Comparison of ENCODE assay signal across 19 cellular contexts in the genomic region with DNA sequence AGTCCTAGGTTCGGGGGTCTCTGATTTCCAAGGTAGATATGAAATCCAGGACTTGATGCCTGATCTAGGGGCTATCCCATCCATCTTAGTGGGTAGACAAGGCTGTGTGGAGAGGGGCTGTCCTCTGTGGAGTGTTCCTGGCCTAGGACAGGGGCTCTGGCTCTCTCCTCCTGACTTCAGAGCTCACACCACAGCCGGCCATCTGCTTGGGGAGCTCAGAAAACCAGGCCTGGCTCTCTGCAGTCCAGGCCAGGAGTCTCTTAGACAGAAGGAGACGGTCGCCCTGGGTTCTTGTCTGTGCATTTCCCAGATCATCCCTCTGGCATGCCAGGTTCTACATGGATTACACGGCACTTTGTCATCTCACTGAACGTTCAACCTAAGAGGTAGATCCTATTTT. TPM values are rescaled to one million over a fixed set of nuclear protein-coding genes. Genes with fewer than 3 reads are reported as not detected.
DNase-seq lines count a peak whose midpoint lies in the region; ATAC-seq and TF ChIP-seq lines count a peak whose summit lies in the region.
"Had no signal": no experiment of that assay in that cellular context is flagged by ENCODE, and none has a peak within 500 bp of the region (broad histone marks: within the 10 kb centered on the region; RNA-seq: fewer than 3 reads in every experiment).

No MANE protein-coding gene starts in this region.

- H4K91ac ChIP-seq in IMR-90 (ENCODE audit: insufficient read depth, low read depth, low read length): no peak overlapping the region

- H3K23ac ChIP-seq in IMR-90 (ENCODE audit: low read depth, low read length): no peak overlapping the region

- H3K27me3 Mint-ChIP-seq in osteocyte (ENCODE audit: unreplicated experiment): no peaks in the 10 kb centered on the region
- H3K27me3 Mint-ChIP-seq: B cell, IgD-negative memory B cell had no signal

- no peak overlapping the region for H2BK120ac ChIP-seq in IMR-90 (ENCODE audit: low read depth, low read length)

- H3K4me2 ChIP-seq in IMR-90 (ENCODE audit: low read depth, low read length): no peak overlapping the region

- H2AK5ac ChIP-seq in IMR-90 (ENCODE audit: low read depth, low read length): peak overlapping the region; percentile 25; the same call in 1 of the 2 replicates

- peak; percentile 1 for DNase-seq in Ammon's horn (ENCODE audit: low spot score)
- DNase-seq in IMR-90: peak; percentile 33
- peak; percentile 28 for DNase-seq in choroid plexus epithelial cell (ENCODE audit: low read depth)
- DNase-seq in osteocyte (ENCODE audit: extremely low spot score, unreplicated experiment): peak; percentile 49
- no peak for DNase-seq in stimulated activated CD4-positive, alpha-beta T cell treated with anti-CD3 and anti-CD28 coated beads, Interleukin-4, amount 100 ng/mL, for 4 hours
- DNase-seq in NCI-H2196 (lab: John Stamatoyannopoulos, UW; ENCODE audit: unreplicated experiment): no peak
- DNase-seq in GM13977 (ENCODE audit: low spot score): no peak
- no peak for DNase-seq in posterior vena cava (ENCODE audit: low spot score)
- DNase-seq: NCI-H510A had no signal

- H3K27me3 ChIP-seq in IMR-90 (ENCODE audit: control insufficient read depth, insufficient read depth, low read length): no peaks in the 10 kb centered on the region
- H3K27me3 ChIP-seq: heart right ventricle, Peyer's patch, SJSA1, tibial artery had no signal

- no peaks in the 10 kb centered on the region for H3K4me1 Mint-ChIP-seq in osteocyte (ENCODE audit: unreplicated experiment)

- H3K9me3 ChIP-seq in IMR-90 (ENCODE audit: control insufficient read depth, insufficient read depth, low read length): no peaks in the 10 kb centered on the region
- H3K9me3 ChIP-seq: heart right ventricle, left ventricle myocardium inferior, mucosa of descending colon, Peyer's patch, SJSA1, tibial artery had no signal

- H3K36me3 Mint-ChIP-seq in osteocyte (ENCODE audit: unreplicated experiment): peaks cover 6% of the 10 kb centered on the region
- H3K36me3 Mint-ChIP-seq: IgD-negative memory B cell had no signal

- TF ChIP-seq CTCF in IMR-90 (conservative IDR thresholded peaks at IDR 0.05; ENCODE audit: low read depth, low read length) (no peak), choroid plexus epithelial cell (conservative IDR thresholded peaks at IDR 0.05; ENCODE audit: low read depth, low read length) (no peak), osteocyte (IDR thresholded peaks at IDR 0.05) (no peak), GM13977 (IDR thresholded peaks at IDR 0.05; ENCODE audit: extremely low read depth, insufficient read depth, missing control alignments) (no peak)

- no TSS peak for BruUV-seq in IMR-90 (replicated peaks; lab: Mats Ljungman, UMichigan)

- no peak overlapping the region for H3K9ac ChIP-seq in IMR-90 (ENCODE audit: low read depth, low read length)

- peak overlapping the region; percentile 46 for H2AFZ ChIP-seq in IMR-90 (replicated peaks; ENCODE audit: low read length, poor library complexity)

- POLR2A ChIA-PET in IMR-90 (lab: Charles Lee; ENCODE audit: unreplicated experiment): no interaction called here

- H3K4me1 ChIP-seq in IMR-90 (ENCODE audit: control insufficient read depth, insufficient read depth, low read length): peaks cover 9% of the 10 kb centered on the region
- H3K4me1 ChIP-seq: heart right ventricle, left ventricle myocardium inferior, Peyer's patch, SJSA1, tibial artery had no signal

- peak overlapping the region; percentile 41; the same call in 1 of the 2 replicates for H3K4ac ChIP-seq in IMR-90 (ENCODE audit: low read depth, low read length)

- no peak overlapping the region for H3K27ac Mint-ChIP-seq in osteocyte (ENCODE audit: unreplicated experiment)
- H3K27ac Mint-ChIP-seq: B cell; IgD-negative memory B cell; T-helper 1 cell treated with Interleukin-12 subunit alpha and Interleukin-12 subunit beta and Interleukin-4 antibody, amounts not matched to agents 30 μg/mL and 1 μg/mL, for 36 hours had no signal

- H3K4me3 ChIP-seq in IMR-90 (ENCODE audit: insufficient read depth, low read depth, low read length): no peak overlapping the region
- H3K4me3 ChIP-seq in choroid plexus epithelial cell (ENCODE audit: low read depth, low read length): no peak overlapping the region
- H3K4me3 ChIP-seq: heart right ventricle, left ventricle myocardium inferior, mucosa of descending colon, Peyer's patch, SJSA1, tibial artery had no signal

- dilution Hi-C loops in IMR-90 (cut with HindIII; ENCODE audit: low sequenced_read_pairs, unreplicated experiment): no loop called here

- H3K14ac ChIP-seq in IMR-90 (replicated peaks; ENCODE audit: low read depth, low read length): peak overlapping the region; percentile 2; the same call in 1 of the 2 replicates

- H4K5ac ChIP-seq in IMR-90 (ENCODE audit: low read depth, low read length): no peak overlapping the region

- no peaks in the 10 kb centered on the region for H3K9me1 ChIP-seq in IMR-90 (ENCODE audit: insufficient read depth, low read length)

- H4K8ac ChIP-seq in IMR-90 (ENCODE audit: low read depth in 2 of 2, low read length in 2 of 2): peak overlapping the region in 1 of 2 experiments; percentile 42; a peak in 2 of 4 replicates

- no peak overlapping the region for H3K18ac ChIP-seq in IMR-90 (ENCODE audit: low read depth, low read length)

- H2BK15ac ChIP-seq in IMR-90 (ENCODE audit: low read depth, low read length): no peak overlapping the region

- CTCF ChIA-PET in IMR-90 (lab: Yijun Ruan, JAX): interaction anchor here (0.7 to 4.1 kb wide), 19 partner anchors 9 to 409 kb away, joined by 3 to 55 read pairs (median 5); a partner anchor contains a TSS

- H3K79me1 ChIP-seq in IMR-90 (ENCODE audit: low read depth in 1 of 2, low read length in 2 of 2): no peaks in the 10 kb centered on the region

- H3K56ac ChIP-seq in IMR-90 (ENCODE audit: extremely low read depth, insufficient read depth, low read length): no peak overlapping the region

- no peaks in the 10 kb centered on the region for H4K20me1 ChIP-seq in IMR-90 (ENCODE audit: insufficient read depth, low read length)

- WGBS in IMR-90 (ENCODE audit: extremely low coverage in 2 of 2, insufficient read length in 1 of 2), 2 experiments: no CpG with 5 or more reads among the region's 6 CpGs

- TF ChIP-seq RAD21 in IMR-90 (IDR thresholded peaks at IDR 0.05; ENCODE audit: low read length): no peak

- H3K27ac ChIP-seq in IMR-90 (ENCODE audit: insufficient read depth, low read length): no peak overlapping the region
- H3K27ac ChIP-seq: heart right ventricle, left ventricle myocardium inferior, Peyer's patch, SJSA1, tibial artery had no signal

- no peak overlapping the region for H2BK20ac ChIP-seq in IMR-90 (ENCODE audit: low read depth, low read length)

- H3K9me3 Mint-ChIP-seq in osteocyte (ENCODE audit: unreplicated experiment): no peaks in the 10 kb centered on the region
- H3K9me3 Mint-ChIP-seq: IgD-negative memory B cell; T-helper 1 cell treated with Interleukin-12 subunit alpha and Interleukin-12 subunit beta and Interleukin-4 antibody, amounts not matched to agents 30 μg/mL and 1 μg/mL, for 36 hours had no signal

- intact Hi-C loops in IMR-90 (cut with micrococcal nuclease) (loop anchor here (1.0 to 10.0 kb wide), 6 partner anchors 66 to 424 kb away; a partner anchor contains a TSS), posterior vena cava (cut with DNase I) (loop anchor here (5.0 kb wide), 3 partner anchors 67 to 97 kb away; no protein-coding TSS in a partner anchor)

- no peak overlapping the region for H2AK9ac ChIP-seq in IMR-90 (replicated peaks; ENCODE audit: low read depth, low read length, poor library complexity)

- ATAC-seq in IMR-90 (ENCODE audit: low read depth): peak; percentile 53
- ATAC-seq: stimulated activated naive CD8-positive, alpha-beta T cell treated with anti-CD3 and anti-CD28 coated beads, Interleukin-15, Interleukin-2, amounts not matched to agents 100 U/mL and 50 U/mL, for 24 hours had no signal

- peak overlapping the region; percentile 56 for H2BK5ac ChIP-seq in IMR-90 (ENCODE audit: low read depth, low read length, poor library complexity, severe bottlenecking)

- no peak overlapping the region for H3K4me3 Mint-ChIP-seq in osteocyte (ENCODE audit: unreplicated experiment)
- H3K4me3 Mint-ChIP-seq: B cell; IgD-negative memory B cell; T-helper 1 cell treated with Interleukin-12 subunit alpha and Interleukin-12 subunit beta and Interleukin-4 antibody, amounts not matched to agents 30 μg/mL and 1 μg/mL, for 36 hours had no signal

- in situ Hi-C loops in IMR-90 (cut with MboI; ENCODE audit: low sequenced_read_pairs) (loop anchor here (5.0 to 25.0 kb wide), 4 partner anchors 64 to 412 kb away; no protein-coding TSS in a partner anchor), GM13977 (cut with MboI; ENCODE audit: low pct_unique_long_range_greater_than_20kb, low sequenced_read_pairs, unreplicated experiment) (loop anchor here (5.0 kb wide), 1 partner anchor 92 kb away; no protein-coding TSS in a partner anchor)

- peaks cover 31% of the 10 kb centered on the region for H3K36me3 ChIP-seq in IMR-90 (ENCODE audit: control insufficient read depth, insufficient read depth, low read length)
- H3K36me3 ChIP-seq: SJSA1 had no signal

- TF ChIP-seq POLR2A in IMR-90 (IDR thresholded peaks at IDR 0.05; ENCODE audit: low read depth, low read length): no peak

TF ChIP-seq in IMR-90, 13 proteins besides CTCF, POLR2A, EP300 and RAD21:
- TF ChIP-seq RFX5 (IDR thresholded peaks at IDR 0.05; ENCODE audit: low read depth, low read length) (no peak), CHD1 (IDR thresholded peaks at IDR 0.05; ENCODE audit: low read depth, low read length) (no peak), BHLHE40 (IDR thresholded peaks at IDR 0.05; ENCODE audit: low read depth, low read length) (no peak), CEBPB (IDR thresholded peaks at IDR 0.05; ENCODE audit: low read depth, low read length) (no peak), FOS (IDR thresholded peaks at IDR 0.05; ENCODE audit: low read depth, low read length) (no peak), NFE2L2 (IDR thresholded peaks at IDR 0.05; ENCODE audit: low read depth, low read length) (no peak), MAFK (IDR thresholded peaks at IDR 0.05; ENCODE audit: low read depth, low read length) (no peak), MAZ (IDR thresholded peaks at IDR 0.05; ENCODE audit: borderline replicate concordance, low read depth, low read length) (no peak), RCOR1 (IDR thresholded peaks at IDR 0.05; ENCODE audit: insufficient replicate concordance, low read length) (no peak), SMC3 (IDR thresholded peaks at IDR 0.05; ENCODE audit: low read depth, low read length) (no peak), MXI1 (IDR thresholded peaks at IDR 0.05; ENCODE audit: borderline replicate concordance, low read depth, low read length) (no peak)

RNA-seq across cellular contexts. Expression of a gene that starts 17.9 kb away (rescaled TPM):
- total RNA-seq in IMR-90 (2012; rRNA removed) (10.8 and 12.9 TPM in 2 replicates), osteocyte (7.8 and 8.7 TPM in 2 replicates), posterior vena cava (10 to 100 TPM in 1 of 2 donors, 1 to 10 TPM in 1; 7.0 to 12.5 TPM)
- 11.5 and 11.8 TPM in 2 replicates for polyA plus RNA-seq in IMR-90 (2012; rRNA removed)
- polyA plus RNA-seq in IMR-90 (2012; cell fraction: cytosol; rRNA removed): 4.6 and 7.4 TPM in 2 replicates
- polyA plus RNA-seq in IMR-90 (2012; cell fraction: nucleus; rRNA removed; ENCODE audit: low replicate concordance): 20.6 and 35.3 TPM in 2 replicates
- polyA plus RNA-seq: IgD-negative memory B cell had no signal

Comparison
In these comparisons a context has a peak if more than half of its experiments do, and no peak if none do; other contexts are left out.
1. DNase-seq: peak in Ammon's horn (single experiment), IMR-90 (single experiment), choroid plexus epithelial cell (single experiment) and osteocyte (single experiment); none in stimulated activated CD4-positive, alpha-beta T cell treated with anti-CD3 and anti-CD28 coated beads, Interleukin-4, amount 100 ng/mL, for 4 hours (0 of 2), NCI-H2196 (single experiment), GM13977 (single experiment) and posterior vena cava (single experiment).